Comparison of ENCODE assay signal across 31 cellular contexts in the genomic region with DNA sequence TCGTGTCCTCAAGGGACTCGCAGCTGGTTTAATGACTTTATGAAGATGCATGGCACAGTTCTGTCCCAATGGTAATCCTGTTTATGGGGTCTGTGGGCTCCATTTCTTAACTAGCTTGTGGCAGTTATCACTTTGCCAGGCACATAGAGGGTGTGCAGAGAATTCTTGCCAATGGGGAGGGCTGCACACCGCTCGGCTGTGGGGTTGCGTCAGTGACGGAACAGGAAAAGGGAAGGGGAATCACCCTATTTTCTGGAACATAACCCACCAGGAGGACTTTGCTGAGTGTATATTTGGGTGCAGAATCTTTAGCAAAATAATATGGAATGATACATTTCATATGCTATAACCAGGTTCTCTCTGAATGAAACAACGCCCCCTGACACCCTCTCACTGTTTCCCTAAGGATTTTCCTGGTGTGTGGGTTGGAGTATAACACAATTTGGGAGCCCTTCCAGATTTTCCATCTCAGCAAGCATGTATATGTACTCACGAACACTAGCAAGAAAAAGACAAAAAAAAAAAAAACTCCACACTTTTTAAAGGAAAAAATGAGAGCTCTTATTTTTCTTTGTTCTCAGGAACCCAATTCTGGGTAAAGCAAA.
"Had no signal": no experiment of that assay in that cellular context is flagged by ENCODE, and none has a peak within 500 bp of the region (broad histone marks: within the 10 kb centered on the region; RNA-seq: fewer than 3 reads in every experiment).

No MANE protein-coding gene starts in this region.

- H3K4me3 ChIP-seq: K562 had no signal

- H3K27ac ChIP-seq: brain microvascular endothelial cell, VCaP had no signal

- ATAC-seq: activated T-cell treated with anti-CD3 and anti-CD28 coated beads, Interleukin-2, amount 50 U/mL, for 4 hours; K562 had no signal

- DNase-seq: activated B cell treated with CpG ODN at 0.5 μM for 24 hours; activated CD4-positive, alpha-beta memory T cell treated with anti-CD3 and anti-CD28 coated beads for 36 hours; activated CD4-positive, alpha-beta T cell treated with anti-CD3 and anti-CD28 coated beads for 4 hours; activated CD4-positive, alpha-beta T cell treated with anti-CD3 and anti-CD28 coated beads, Interleukin-2, amount 50 U/mL, for 1 hour; activated CD4-positive, CD25-positive, alpha-beta regulatory T cell treated with anti-CD3 and anti-CD28 coated beads, Interleukin-2, amount 50 U/mL, for 72 hours; activated CD8-positive, alpha-beta memory T cell treated with anti-CD3 and anti-CD28 coated beads, Interleukin-2, amount 50 U/mL, for 4 hours; activated gamma-delta T cell treated with Interleukin-2 at 50 U/mL for 16 hours; activated naive CD4-positive, alpha-beta T cell treated with anti-CD3 and anti-CD28 coated beads, Interleukin-2, amount 10 ng/mL, durations not matched to agents 7 days and 5 days; activated naive CD8-positive, alpha-beta T cell treated with anti-CD3 and anti-CD28 coated beads for 36 hours; activated T-cell treated with anti-CD3 and anti-CD28 coated beads for 4 hours; activated T-cell treated with anti-CD3 and anti-CD28 coated beads, Interleukin-2, amount 50 U/mL, for 4 hours; amniotic stem cell; aorta; brain microvascular endothelial cell; NCI-H1105; NCI-H1417 treated with DMSO at 0.1 percent for 48 hours; NCI-H187 treated with DMSO at 0.1 percent for 48 hours; NCI-H2081; NCI-H2171 treated with DMSO at 0.1 percent for 48 hours; NCI-H2227 treated with DMSO at 0.1 percent for 48 hours; NCI-H510A treated with DMSO at 0.1 percent for 48 hours; NCI-H526 treated with DMSO at 0.1 percent for 48 hours; NCI-H774; NK-92 treated with Interleukin-12 subunit alpha and Interleukin-12 subunit beta, amount 100 ng/mL, for 24 hours; Right ventricle myocardium superior; SW 1271; T-helper 1 cell; T-helper 2 cell; T-helper 9 cell had no signal

- H3K27me3 ChIP-seq: brain microvascular endothelial cell had no signal

- H3K36me3 ChIP-seq: brain microvascular endothelial cell had no signal
